1 cellular context compared by ENCODE assay signal in genomic region chr15:55799287-55800212, GRCh38.
A peak's percentile ranks its signal among the peaks of the same experiment; 100 is the strongest.
TF ChIP-seq lines count a peak whose summit lies in the region.

No MANE protein-coding gene starts in this region.

TF ChIP-seq in K562, 482 proteins besides CTCF, POLR2A, EP300 and RAD21:
- TF ChIP-seq HDAC6 (IDR thresholded peaks at IDR 0.05; ENCODE audit: low read depth, low read length) (no peak), CCNT2 (IDR thresholded peaks at IDR 0.05; ENCODE audit: borderline replicate concordance, extremely low read depth, insufficient read length, low read depth, low read length) (no peak), CREB1 (IDR thresholded peaks at IDR 0.05) (no peak), CREB1 (CRISPR knock-in tag; IDR thresholded peaks at IDR 0.05) (no peak), TEAD4 (IDR thresholded peaks at IDR 0.05; ENCODE audit: low read length) (peak; percentile 14; the same call in 1 of the 2 replicates), TEAD4 (CRISPR knock-in tag; IDR thresholded peaks at IDR 0.05; ENCODE audit: borderline replicate concordance) (no peak), E2F8 (IDR thresholded peaks at IDR 0.05; ENCODE audit: low read depth, partially characterized antibody) (no peak), ADNP (tag; IDR thresholded peaks at IDR 0.05) (no peak), MYC (IDR thresholded peaks at IDR 0.05; ENCODE audit: low read depth, low read length) (0 out of 2 replicates have a peak, but pooled peaks have one; percentile 16), MYC (CRISPR knock-in tag; IDR thresholded peaks at IDR 0.05; ENCODE audit: borderline replicate concordance, low read depth) (no peak), CTCFL (IDR thresholded peaks at IDR 0.05; ENCODE audit: borderline replicate concordance, insufficient read depth, low read depth, low read length, poor library complexity, severe bottlenecking) (no peak), ZNF217 (CRISPR knock-in tag; IDR thresholded peaks at IDR 0.05) (no peak), BRD4 (IDR thresholded peaks at IDR 0.05) (no peak), KAT8 (IDR thresholded peaks at IDR 0.05; ENCODE audit: low read depth) (peak; percentile 54; the same call in 1 of the 2 replicates), SMAD1 (IDR thresholded peaks at IDR 0.05; ENCODE audit: low read depth, low read length, partially characterized antibody) (no peak), SMC3 (conservative IDR thresholded peaks at IDR 0.05; ENCODE audit: insufficient read depth, low read depth, low read length) (0 out of 2 replicates have a peak, but pooled peaks have one; percentile 36), PHF20 (IDR thresholded peaks at IDR 0.05; ENCODE audit: partially characterized antibody) (no peak), HIVEP1 (CRISPR knock-in tag; IDR thresholded peaks at IDR 0.05) (no peak), YY1 (IDR thresholded peaks at IDR 0.05; ENCODE audit: borderline replicate concordance in 1 of 3, control insufficient read depth in 1 of 3, extremely low read depth in 1 of 3, insufficient read depth in 3 of 3, insufficient read length in 1 of 3, insufficient replicate concordance in 2 of 3, low read depth in 1 of 3, low read length in 2 of 3) (peak; percentile 62 to 96 (median 88)), ZNF408 (CRISPR knock-in tag; IDR thresholded peaks at IDR 0.05; ENCODE audit: low read depth) (no peak), POLR2H (tag; IDR thresholded peaks at IDR 0.05; ENCODE audit: low read depth) (no peak)
